In the genomic region with DNA sequence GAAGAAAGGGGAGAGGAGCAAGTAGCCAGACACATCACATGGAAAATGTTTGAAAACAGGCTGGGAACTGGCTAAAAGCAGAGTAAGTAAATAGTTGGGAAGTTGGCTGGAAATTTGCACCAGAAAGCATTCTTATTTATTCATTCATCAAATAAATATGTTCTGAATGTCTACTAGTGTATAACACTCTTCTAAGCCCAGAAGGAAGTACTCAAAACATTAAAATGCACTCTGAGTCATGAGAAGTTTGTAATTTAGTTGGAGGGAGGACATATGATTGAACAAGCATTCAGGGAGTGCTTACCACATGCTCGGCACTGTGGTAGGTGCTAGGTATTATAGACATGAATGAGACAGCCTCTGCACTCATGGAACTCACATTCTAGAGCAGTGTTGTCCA, we compare ENCODE assay signal across 1 cellular context.
TF ChIP-seq lines count a peak whose summit lies in the region.

No MANE protein-coding gene starts in this region.

TF ChIP-seq in IMR-90, 13 proteins besides CTCF, POLR2A, EP300 and RAD21 (continued from another document):
- TF ChIP-seq BHLHE40 (IDR thresholded peaks at IDR 0.05; ENCODE audit: low read depth, low read length) (no peak), RCOR1 (IDR thresholded peaks at IDR 0.05; ENCODE audit: insufficient replicate concordance, low read length) (no peak), CEBPB (IDR thresholded peaks at IDR 0.05; ENCODE audit: low read depth, low read length) (no peak), MAFK (IDR thresholded peaks at IDR 0.05; ENCODE audit: low read depth, low read length) (no peak), MXI1 (IDR thresholded peaks at IDR 0.05; ENCODE audit: borderline replicate concordance, low read depth, low read length) (no peak), FOS (IDR thresholded peaks at IDR 0.05; ENCODE audit: low read depth, low read length) (no peak)
- TF ChIP-seq, protein P1, sequence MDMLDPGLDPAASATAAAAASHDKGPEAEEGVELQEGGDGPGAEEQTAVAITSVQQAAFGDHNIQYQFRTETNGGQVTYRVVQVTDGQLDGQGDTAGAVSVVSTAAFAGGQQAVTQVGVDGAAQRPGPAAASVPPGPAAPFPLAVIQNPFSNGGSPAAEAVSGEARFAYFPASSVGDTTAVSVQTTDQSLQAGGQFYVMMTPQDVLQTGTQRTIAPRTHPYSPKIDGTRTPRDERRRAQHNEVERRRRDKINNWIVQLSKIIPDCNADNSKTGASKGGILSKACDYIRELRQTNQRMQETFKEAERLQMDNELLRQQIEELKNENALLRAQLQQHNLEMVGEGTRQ (IDR thresholded peaks at IDR 0.05; ENCODE audit: low read depth, low read length), result no peak
